Comparison of ENCODE assay signal across 17 cellular contexts in the genomic region with DNA sequence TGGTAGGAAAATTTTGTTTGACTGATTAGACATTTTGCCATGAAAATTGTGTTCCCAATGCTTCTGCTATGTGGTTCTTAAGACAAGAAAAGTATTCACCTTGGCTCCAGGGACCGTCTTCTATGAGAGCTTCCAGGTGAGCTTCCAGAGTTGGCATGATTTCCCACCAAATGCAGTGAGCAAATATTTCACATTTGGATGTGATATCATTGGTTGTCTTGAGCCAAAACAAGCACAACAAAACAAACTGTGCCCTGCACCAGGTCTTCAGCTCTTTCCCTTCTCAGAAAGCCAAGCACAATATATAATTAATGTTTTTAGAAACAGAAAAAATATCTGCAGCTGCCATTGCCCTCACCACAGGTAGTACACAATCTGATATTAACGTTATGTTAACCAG.
DNase-seq lines count a peak whose midpoint lies in the region; TF ChIP-seq lines count a peak whose summit lies in the region.
"Had no signal": no experiment of that assay in that cellular context is flagged by ENCODE, and none has a peak within 500 bp of the region (broad histone marks: within the 10 kb centered on the region; RNA-seq: fewer than 3 reads in every experiment).

No MANE protein-coding gene starts in this region.

- TF ChIP-seq CTCF in VCaP (conservative IDR thresholded peaks at IDR 0.05): no peak

- H3K27ac ChIP-seq in VCaP: peak overlapping the region; percentile 76
- H3K27ac ChIP-seq: BLaER1, GM23248 had no signal

- DNase-seq in NCI-H2196 (lab: John Stamatoyannopoulos, UW; ENCODE audit: unreplicated experiment) (peak; percentile 4), NCI-H2196 treated with DMSO at 0.1 percent for 48 hours (lab: John Stamatoyannopoulos, UW; ENCODE audit: unreplicated experiment) (no peak), NCI-H2081 treated with DMSO at 0.1 percent for 48 hours (lab: John Stamatoyannopoulos, UW) (peak; percentile 88), GDM1 (lab: John Stamatoyannopoulos, UW) (no peak)
- no peak for DNase-seq in activated effector memory CD4-positive, alpha-beta T cell treated with anti-CD3 and anti-CD28 coated beads, Interleukin-2, amount 50 U/mL, for 16 hours
- DNase-seq in activated CD4-positive, alpha-beta T cell treated with anti-CD3 and anti-CD28 coated beads, Interleukin-2, amount 50 U/mL, for 4 hours: no peak
- DNase-seq: Calu3; CD4-positive, alpha-beta memory T cell; GM23248; Kasumi-1; MM.1S; NCI-H526; OCI-M1; Right ventricle myocardium superior; T-helper 1 cell had no signal

Comparison
In these comparisons a context has a peak if more than half of its experiments do, and no peak if none do; other contexts are left out.
1. DNase-seq: peak in NCI-H2196 (single experiment) and NCI-H2081 treated with DMSO at 0.1 percent for 48 hours (single experiment); none in NCI-H2196 treated with DMSO at 0.1 percent for 48 hours (single experiment), GDM1 (single experiment), activated effector memory CD4-positive, alpha-beta T cell treated with anti-CD3 and anti-CD28 coated beads, Interleukin-2, amount 50 U/mL, for 16 hours (single experiment) and activated CD4-positive, alpha-beta T cell treated with anti-CD3 and anti-CD28 coated beads, Interleukin-2, amount 50 U/mL, for 4 hours (0 of 2).